In the genomic region with DNA sequence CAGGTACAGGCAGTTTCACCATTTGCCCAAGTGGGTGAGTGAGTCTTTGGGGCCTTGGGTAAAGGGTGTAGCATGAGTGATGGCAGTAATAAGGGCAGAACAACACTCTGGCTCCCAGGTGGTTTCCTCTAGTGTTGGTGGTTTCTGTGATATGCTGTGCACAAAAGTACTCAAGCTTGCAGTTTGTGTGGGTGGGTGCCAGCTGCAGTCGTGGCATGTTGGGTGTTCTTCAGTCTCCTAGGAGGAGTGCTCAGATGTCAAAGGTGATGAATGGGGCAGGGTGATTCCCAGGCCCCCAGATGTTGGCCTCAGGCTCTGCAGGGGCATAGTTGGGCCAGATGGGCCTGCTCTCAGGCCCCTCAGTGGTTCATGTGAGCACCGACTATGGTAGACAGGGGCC, we compare ENCODE assay signal across 14 cellular contexts.
DNase-seq lines count a peak whose midpoint lies in the region; ATAC-seq and TF ChIP-seq lines count a peak whose summit lies in the region.
"Had no signal": no experiment of that assay in that cellular context is flagged by ENCODE, and none has a peak within 500 bp of the region (broad histone marks: within the 10 kb centered on the region; RNA-seq: fewer than 3 reads in every experiment).

No MANE protein-coding gene starts in this region.

- no peaks in the 10 kb centered on the region for H3K4me1 Mint-ChIP-seq in MCF 10A (ENCODE audit: insufficient read depth, unreplicated experiment)
- H3K4me1 Mint-ChIP-seq: nephron progenitor cell had no signal

- H3K27ac ChIP-seq in osteoblast (ENCODE audit: low read depth, low read length) (no peak overlapping the region), right lobe of liver (no peak overlapping the region)
- H3K27ac ChIP-seq: testis had no signal

- H3K36me3 ChIP-seq in osteoblast (ENCODE audit: insufficient read depth, low read length) (no peaks in the 10 kb centered on the region), right lobe of liver (no peaks in the 10 kb centered on the region)

- no TSS peak for BruUV-seq in MCF 10A (replicated peaks; lab: Mats Ljungman, UMichigan)

- H3K27me3 Mint-ChIP-seq in MCF 10A (ENCODE audit: insufficient read depth, unreplicated experiment), result no peaks in the 10 kb centered on the region
- H3K27me3 Mint-ChIP-seq: activated CD4-positive, alpha-beta T cell treated with anti-CD3 and anti-CD28 coated beads, Interleukin-2, amount 10 ng/mL, durations not matched to agents 24 days and 14 days had no signal

- no peaks in the 10 kb centered on the region for H4K20me1 ChIP-seq in osteoblast (ENCODE audit: insufficient read depth, low read length)

- H3K4me3 Mint-ChIP-seq in MCF 10A (ENCODE audit: unreplicated experiment), result no peak overlapping the region
- H3K4me3 Mint-ChIP-seq: activated CD4-positive, alpha-beta T cell treated with anti-CD3 and anti-CD28 coated beads, Interleukin-2, amount 10 ng/mL, durations not matched to agents 24 days and 14 days; nephron progenitor cell had no signal

- H3K36me3 Mint-ChIP-seq in MCF 10A (ENCODE audit: insufficient read depth, unreplicated experiment), result no peaks in the 10 kb centered on the region

- peaks cover 20% of the 10 kb centered on the region for H3K9me3 Mint-ChIP-seq in MCF 10A (ENCODE audit: unreplicated experiment)

- no peak overlapping the region for H3K4me2 ChIP-seq in osteoblast (ENCODE audit: insufficient read depth, low read length)

- H3K27ac Mint-ChIP-seq in MCF 10A (ENCODE audit: low read depth, unreplicated experiment), result no peak overlapping the region
- H3K27ac Mint-ChIP-seq: activated CD4-positive, alpha-beta T cell treated with anti-CD3 and anti-CD28 coated beads, Interleukin-2, amount 10 ng/mL, durations not matched to agents 24 days and 14 days; nephron progenitor cell had no signal

- POLR2A ChIA-PET in MCF 10A (lab: Yijun Ruan, JAX), result no interaction called here

- 14% methylated on average over 1 of the region's 2 CpGs for WGBS in right lobe of liver (ENCODE audit: insufficient coverage, low coverage, low lambda C conversion rate, missing lambda C conversion rate)

- DNase-seq in osteoblast (ENCODE audit: insufficient read length, low spot score, missing footprints) (peak; percentile 38), hypothalamus (lab: John Stamatoyannopoulos, UW) (no peak), right lobe of liver (no peak), NCI-H2029 treated with DMSO at 0.1 percent for 48 hours (lab: John Stamatoyannopoulos, UW) (no peak), MCF 10A (ENCODE audit: unreplicated experiment) (no peak)
- DNase-seq: activated CD4-positive, alpha-beta T cell treated with anti-CD3 and anti-CD28 coated beads, Interleukin-2, amount 10 ng/mL, durations not matched to agents 24 days and 14 days; activated effector memory CD4-positive, alpha-beta T cell treated with Interleukin-2 at 50 U/mL for 16 hours; glutamatergic neuron; left cardiac atrium; nephron progenitor cell; testis had no signal

- no peaks in the 10 kb centered on the region for H3K79me2 ChIP-seq in osteoblast (ENCODE audit: insufficient read depth, low read length)

- intact Hi-C loops in right lobe of liver (cut with DNase I), result no loop called here
- intact Hi-C loops in MCF 10A (cut with micrococcal nuclease), result no loop called here

- no peak overlapping the region for H3K4me3 ChIP-seq in osteoblast (ENCODE audit: insufficient read depth, low read length)
- no peak overlapping the region for H3K4me3 ChIP-seq in right lobe of liver
- H3K4me3 ChIP-seq: testis had no signal

- H3K9me3 ChIP-seq in osteoblast (ENCODE audit: low read depth, low read length), result no peaks in the 10 kb centered on the region
- H3K9me3 ChIP-seq in right lobe of liver, result no peaks in the 10 kb centered on the region
- H3K9me3 ChIP-seq: testis had no signal

- H3K4me1 ChIP-seq in osteoblast (ENCODE audit: insufficient read depth, low read length) (no peaks in the 10 kb centered on the region), right lobe of liver (no peaks in the 10 kb centered on the region)
- H3K4me1 ChIP-seq: testis had no signal

- no peak for TF ChIP-seq CTCF in osteoblast (IDR thresholded peaks at IDR 0.05; ENCODE audit: extremely low read depth, low read depth, low read length)
- no peak for TF ChIP-seq CTCF in right lobe of liver (IDR thresholded peaks at IDR 0.05)
- TF ChIP-seq CTCF in MCF 10A (IDR thresholded peaks at IDR 0.05; ENCODE audit: unreplicated experiment), result no peak

- peak; percentile 86 for ATAC-seq in GM18868 (IDR thresholded peaks at IDR 0.05; ENCODE audit: unreplicated experiment)
- peak; percentile 63 for ATAC-seq in GM21717 (IDR thresholded peaks at IDR 0.05; ENCODE audit: unreplicated experiment)
- ATAC-seq in HG03439 (IDR thresholded peaks at IDR 0.05; ENCODE audit: unreplicated experiment), result peak; percentile 49
- no peak for ATAC-seq in right lobe of liver
- ATAC-seq: left cardiac atrium had no signal

- H3K27me3 ChIP-seq in osteoblast (ENCODE audit: insufficient read depth, low read length), result no peaks in the 10 kb centered on the region
- H3K27me3 ChIP-seq in right lobe of liver, result no peaks in the 10 kb centered on the region
- H3K27me3 ChIP-seq: testis had no signal

- H2AFZ ChIP-seq in osteoblast (ENCODE audit: low read length), result no peak overlapping the region

- CTCF ChIA-PET in MCF 10A (lab: Yijun Ruan, JAX), result no interaction called here

- no peak for TF ChIP-seq POLR2A in right lobe of liver (IDR thresholded peaks at IDR 0.05)

Comparison
In these comparisons a context has a peak if more than half of its experiments do, and no peak if none do; other contexts are left out.
1. ATAC-seq: peak in GM18868 (single experiment), GM21717 (single experiment) and HG03439 (single experiment); none in right lobe of liver (0 of 4).